In the genomic region with DNA sequence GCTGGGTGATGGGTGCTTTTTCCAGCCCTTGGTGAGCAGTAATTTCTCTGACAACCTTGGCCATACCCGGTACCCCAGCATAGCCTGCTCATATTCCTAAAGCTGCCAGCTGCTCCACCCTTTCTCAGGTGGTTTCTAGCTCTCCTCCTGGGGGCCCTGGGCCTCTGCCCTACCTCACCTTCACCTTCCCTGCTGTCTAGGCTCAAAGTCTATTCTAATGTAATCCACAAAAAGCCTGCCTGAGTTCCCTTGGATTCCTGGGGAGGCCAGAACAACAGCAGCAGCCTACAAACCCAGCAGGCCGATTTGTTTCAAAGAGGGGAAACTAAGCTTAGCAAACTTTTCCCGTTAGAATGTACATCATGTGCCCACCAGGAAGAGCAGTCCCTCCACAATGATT, we compare ENCODE assay signal across 26 cellular contexts.
"Had no signal": no experiment of that assay in that cellular context is flagged by ENCODE, and none has a peak within 500 bp of the region (broad histone marks: within the 10 kb centered on the region; RNA-seq: fewer than 3 reads in every experiment).

No MANE protein-coding gene starts in this region.

- H3K27me3 Mint-ChIP-seq: stimulated activated naive CD8-positive, alpha-beta T cell treated with anti-CD3 and anti-CD28 coated beads, Interleukin-15, Interleukin-2, amounts not matched to agents 100 ng/mL and 50 ng/mL, for 24 hours had no signal

- H3K4me3 ChIP-seq: colonic mucosa, esophagus squamous epithelium, gastroesophageal sphincter, heart left ventricle, left ventricle myocardium inferior, suprapubic skin, transverse colon had no signal

- H3K9ac ChIP-seq: parathyroid adenoma had no signal

- DNase-seq: activated CD4-positive, alpha-beta memory T cell treated with anti-CD3 and anti-CD28 coated beads, Interleukin-2, amount 10 ng/mL, durations not matched to agents 7 days and 5 days; activated CD4-positive, alpha-beta T cell treated with anti-CD3 and anti-CD28 coated beads, Interleukin-2, amount 10 ng/mL, durations not matched to agents 24 days and 14 days; activated effector memory CD4-positive, alpha-beta T cell treated with Interleukin-2 at 50 U/mL for 16 hours; activated naive CD4-positive, alpha-beta T cell treated with anti-CD3 and anti-CD28 coated beads for 36 hours; activated naive CD8-positive, alpha-beta T cell treated with anti-CD3 and anti-CD28 coated beads, Interleukin-2, amount 50 U/mL, for 24 hours; activated T-cell treated with anti-CD3 and anti-CD28 coated beads, Interleukin-2, amount 50 U/mL, for 72 hours; aorta; brain microvascular endothelial cell; central memory CD4-positive, alpha-beta T cell; colonic mucosa; esophagus squamous epithelium; kidney; left ventricle myocardium inferior; mammary epithelial cell; right cardiac atrium; stimulated activated CD4-positive, alpha-beta T cell treated with anti-CD3 and anti-CD28 coated beads, Interleukin-12 subunit alpha, Interleukin-12 subunit beta, amount 100 ng/mL, for 4 hours; stimulated activated CD4-positive, alpha-beta T cell treated with anti-CD3 and anti-CD28 coated beads, Interleukin-4, amount 100 ng/mL, for 4 hours; T-helper 2 cell; transverse colon had no signal

- H3K9me3 Mint-ChIP-seq: activated CD4-positive, alpha-beta memory T cell treated with anti-CD3 and anti-CD28 coated beads, Interleukin-2, amount 10 ng/mL, durations not matched to agents 7 days and 5 days; activated CD4-positive, alpha-beta T cell treated with anti-CD3 and anti-CD28 coated beads, Interleukin-2, amount 10 ng/mL, durations not matched to agents 24 days and 14 days; activated naive CD4-positive, alpha-beta T cell treated with anti-CD3 and anti-CD28 coated beads for 36 hours; activated naive CD8-positive, alpha-beta T cell treated with anti-CD3 and anti-CD28 coated beads, Interleukin-2, amount 50 U/mL, for 24 hours; activated T-cell treated with anti-CD3 and anti-CD28 coated beads, Interleukin-2, amount 50 U/mL, for 72 hours; natural killer cell treated with Interleukin-12 subunit alpha and Interleukin-12 subunit beta and Interleukin-15 and Interleukin-18, amount 100 ng/mL, for 72 hours; stimulated activated naive CD8-positive, alpha-beta T cell treated with anti-CD3 and anti-CD28 coated beads, Interleukin-15, Interleukin-2, amounts not matched to agents 100 ng/mL and 50 ng/mL, for 24 hours had no signal

- H3K4me1 ChIP-seq: colonic mucosa, esophagus squamous epithelium, parathyroid adenoma, suprapubic skin had no signal

- H3K4me3 Mint-ChIP-seq: activated CD4-positive, alpha-beta memory T cell treated with anti-CD3 and anti-CD28 coated beads, Interleukin-2, amount 10 ng/mL, durations not matched to agents 7 days and 5 days; activated CD4-positive, alpha-beta T cell treated with anti-CD3 and anti-CD28 coated beads, Interleukin-2, amount 10 ng/mL, durations not matched to agents 24 days and 14 days; activated naive CD4-positive, alpha-beta T cell treated with anti-CD3 and anti-CD28 coated beads for 36 hours; activated naive CD8-positive, alpha-beta T cell treated with anti-CD3 and anti-CD28 coated beads, Interleukin-2, amount 50 U/mL, for 24 hours; activated T-cell treated with anti-CD3 and anti-CD28 coated beads, Interleukin-2, amount 50 U/mL, for 72 hours; natural killer cell treated with Interleukin-12 subunit alpha and Interleukin-12 subunit beta and Interleukin-15 and Interleukin-18, amount 100 ng/mL, for 72 hours; stimulated activated naive CD8-positive, alpha-beta T cell treated with anti-CD3 and anti-CD28 coated beads, Interleukin-15, Interleukin-2, amounts not matched to agents 100 ng/mL and 50 ng/mL, for 24 hours had no signal

- H3K27ac ChIP-seq: brain microvascular endothelial cell, colonic mucosa, esophagus squamous epithelium, gastroesophageal sphincter, heart left ventricle, left ventricle myocardium inferior, parathyroid adenoma, suprapubic skin, transverse colon had no signal

- H3K27me3 ChIP-seq: brain microvascular endothelial cell, colonic mucosa, heart left ventricle, transverse colon had no signal

- H3K36me3 Mint-ChIP-seq: natural killer cell treated with Interleukin-12 subunit alpha and Interleukin-12 subunit beta and Interleukin-15 and Interleukin-18, amount 100 ng/mL, for 72 hours had no signal

- H3K36me3 ChIP-seq: brain microvascular endothelial cell, colonic mucosa, esophagus squamous epithelium, gastroesophageal sphincter, heart left ventricle, left ventricle myocardium inferior, suprapubic skin, transverse colon had no signal

- H3K9me3 ChIP-seq: colonic mucosa, esophagus squamous epithelium, gastroesophageal sphincter, heart left ventricle, left ventricle myocardium inferior, suprapubic skin, transverse colon had no signal

- H3K27ac Mint-ChIP-seq: activated CD4-positive, alpha-beta memory T cell treated with anti-CD3 and anti-CD28 coated beads, Interleukin-2, amount 10 ng/mL, durations not matched to agents 7 days and 5 days; activated CD4-positive, alpha-beta T cell treated with anti-CD3 and anti-CD28 coated beads, Interleukin-2, amount 10 ng/mL, durations not matched to agents 24 days and 14 days; activated naive CD4-positive, alpha-beta T cell treated with anti-CD3 and anti-CD28 coated beads for 36 hours; activated naive CD8-positive, alpha-beta T cell treated with anti-CD3 and anti-CD28 coated beads, Interleukin-2, amount 50 U/mL, for 24 hours; activated T-cell treated with anti-CD3 and anti-CD28 coated beads, Interleukin-2, amount 50 U/mL, for 72 hours; natural killer cell treated with Interleukin-12 subunit alpha and Interleukin-12 subunit beta and Interleukin-15 and Interleukin-18, amount 100 ng/mL, for 72 hours; stimulated activated naive CD8-positive, alpha-beta T cell treated with anti-CD3 and anti-CD28 coated beads, Interleukin-15, Interleukin-2, amounts not matched to agents 100 ng/mL and 50 ng/mL, for 24 hours had no signal

- H3K4me1 Mint-ChIP-seq: activated CD4-positive, alpha-beta T cell treated with anti-CD3 and anti-CD28 coated beads, Interleukin-2, amount 10 ng/mL, durations not matched to agents 24 days and 14 days; activated naive CD8-positive, alpha-beta T cell treated with anti-CD3 and anti-CD28 coated beads, Interleukin-2, amount 50 U/mL, for 24 hours had no signal

- ATAC-seq: activated CD4-positive, CD25-positive, alpha-beta regulatory T cell treated with anti-CD3 and anti-CD28 coated beads, Interleukin-2, amount 50 U/mL, for 24 hours; activated naive CD8-positive, alpha-beta T cell treated with anti-CD3 and anti-CD28 coated beads, Interleukin-2, amount 50 U/mL, for 24 hours; activated T-cell treated with anti-CD3 and anti-CD28 coated beads, Interleukin-2, amount 50 U/mL, for 72 hours; gastroesophageal sphincter; natural killer cell treated with Interleukin-12 subunit alpha and Interleukin-12 subunit beta and Interleukin-15 and Interleukin-18, amount 100 ng/mL, for 72 hours had no signal
